Comparison of ENCODE assay signal across 7 cellular contexts in genomic region chr7:121489440-121489839, GRCh38.
"Had no signal": no experiment of that assay in that cellular context is flagged by ENCODE, and none has a peak within 500 bp of the region (broad histone marks: within the 10 kb centered on the region; RNA-seq: fewer than 3 reads in every experiment).

No MANE protein-coding gene starts in this region.

- H3K4me3 ChIP-seq: HAP-1, K562 had no signal

- H3K4me1 ChIP-seq: HAP-1 had no signal

- FAIRE-seq: H54, HTR-8/SVneo, K562 had no signal

- H3K36me3 ChIP-seq: HAP-1 had no signal

- DNase-seq: GOT3, IMR-90, KG1 had no signal

- H3K9me3 ChIP-seq: HAP-1 had no signal

- ATAC-seq: K562 had no signal
